In genomic region chr7:45111298-45112223, GRCh38 we compare ENCODE assay signal across 8 cellular contexts. TPM values are rescaled to one million over a fixed set of nuclear protein-coding genes. Genes with fewer than 3 reads are reported as not detected.
DNase-seq lines count a peak whose midpoint lies in the region; ATAC-seq, FAIRE-seq and TF ChIP-seq lines count a peak whose summit lies in the region.

TSS of gene TBRG4 (minus strand) at chr7:45111697. CDS start at chr7:45109237, 2,460 bp downstream.

- H3K9me3 ChIP-seq in trophoblast cell (ENCODE audit: insufficient read depth, low read depth, low read length) (no peaks in the 10 kb centered on the region), transverse colon (no peaks in the 10 kb centered on the region)

- H4K8ac ChIP-seq in trophoblast cell (ENCODE audit: low read depth, low read length) = peak within 1 kb of the TSS; percentile 98

- H3K4me1 ChIP-seq in trophoblast cell (ENCODE audit: control insufficient read depth in 1 of 2, insufficient read depth in 2 of 2, low read length in 2 of 2) (no peaks in the 10 kb centered on the region), transverse colon (peaks cover 10 to 45% (median 36%) of the 10 kb centered on the region in 4 donors)

- H4K91ac ChIP-seq in trophoblast cell (ENCODE audit: low read depth, low read length) = peak within 1 kb of the TSS; percentile 60

- H3K14ac ChIP-seq in trophoblast cell (ENCODE audit: low read length) = peak within 1 kb of the TSS; percentile 90

- in situ Hi-C loops in transverse colon (cut with MboI; ENCODE audit: low pct_ligation_motif_present in 1 of 4, low pct_unique_long_range_greater_than_20kb in 1 of 4, low sequenced_read_pairs in 3 of 4) = loop anchor here in 3 of 4 donors (25.0 kb wide), 1 partner anchor 524 kb away; the partner anchor contains the start of gene TMED4 (in 3 of the 3)

- peak within 1 kb of the TSS; percentile 94 for H2AFZ ChIP-seq in trophoblast cell (ENCODE audit: insufficient read depth, low read length, poor library complexity)

- peak within 1 kb of the TSS; percentile 49 for H2BK5ac ChIP-seq in trophoblast cell (ENCODE audit: low read depth, low read length, poor library complexity)

- H3K36me3 ChIP-seq in trophoblast cell (ENCODE audit: control insufficient read depth in 1 of 2, insufficient read depth in 2 of 2, low read length in 2 of 2) (peaks cover 18 to 23% of the 10 kb centered on the region in 2 experiments), transverse colon (peaks cover 0 to 22% (median 9%) of the 10 kb centered on the region in 4 donors)

- peaks cover 4% of the 10 kb centered on the region for H3K79me1 ChIP-seq in trophoblast cell (ENCODE audit: low read length)

- H3K23ac ChIP-seq in trophoblast cell (ENCODE audit: low read length) = no peak within 1 kb of the TSS

- 0 to 1% (median 1%) methylated on average over 61 to 64 of the region's 64 CpGs for WGBS in adipose tissue, 3 donors
- WGBS in trophoblast cell (ENCODE audit: extremely low coverage, insufficient coverage, insufficient read length) = no CpG with 5 or more reads among the region's 64 CpGs
- WGBS in transverse colon (ENCODE audit: low coverage in 1 of 2), 2 donors = 0 to 1% methylated on average over 16 to 56 of the region's 64 CpGs

- H3K27ac ChIP-seq in adipose tissue (ENCODE audit: low read depth, low read length) (peak within 1 kb of the TSS; percentile 90), trophoblast cell (ENCODE audit: low read depth, low read length) (peak within 1 kb of the TSS; percentile 85), transverse colon (peak within 1 kb of the TSS; percentile 93 to 96 (median 95))

- no peak for TF ChIP-seq EP300 in transverse colon (IDR thresholded peaks at IDR 0.05; ENCODE audit: low read depth)

- peak within 1 kb of the TSS; percentile 75 for H2AK5ac ChIP-seq in trophoblast cell (ENCODE audit: low read length)

- TF ChIP-seq POLR2A in GM12891 (IDR thresholded peaks at IDR 0.05; ENCODE audit: low read depth, low read length) = peak; percentile 97
- TF ChIP-seq POLR2A in transverse colon (IDR thresholded peaks at IDR 0.05) = peak; percentile 98

- H2BK120ac ChIP-seq in trophoblast cell (ENCODE audit: insufficient read depth, low read length, poor library complexity) = peak within 1 kb of the TSS; percentile 58

- intact Hi-C loops in cardiac septum (cut with DNase I) = loop anchor here (1.0 kb wide), 1 partner anchor 112 kb away; no protein-coding TSS in a partner anchor
- intact Hi-C loops in transverse colon (cut with DNase I; ENCODE audit: low total_unique reads) = no loop called here

- peak; percentile 96 for ATAC-seq in HG02840 (IDR thresholded peaks at IDR 0.05; ENCODE audit: low FRiP score, unreplicated experiment)

- peak within 1 kb of the TSS; percentile 98 for H3K9ac ChIP-seq in trophoblast cell (ENCODE audit: low read length)

- peak within 1 kb of the TSS; percentile 67 for H3K4ac ChIP-seq in trophoblast cell (ENCODE audit: low read depth, low read length)

- H4K12ac ChIP-seq in trophoblast cell (ENCODE audit: low read depth, low read length) = peak within 1 kb of the TSS; percentile 95

- H2BK12ac ChIP-seq in trophoblast cell (ENCODE audit: low read length) = no peak within 1 kb of the TSS

- no peaks in the 10 kb centered on the region for H3K27me3 ChIP-seq in trophoblast cell (ENCODE audit: insufficient read depth, low read length)
- no peaks in the 10 kb centered on the region for H3K27me3 ChIP-seq in transverse colon

- H3K4me3 ChIP-seq in trophoblast cell (ENCODE audit: low read depth, low read length) (peak within 1 kb of the TSS; percentile 100), transverse colon (peak within 1 kb of the TSS; percentile 59 to 81 (median 74))

- peak in 4 of 5 experiments; percentile 17 to 21 (median 18) for TF ChIP-seq CTCF in transverse colon (IDR thresholded peaks at IDR 0.05)

- DNase-seq in GM12891 (ENCODE audit: insufficient read length, low spot score) (peak; percentile 92), NCI-H1436 (lab: John Stamatoyannopoulos, UW) (peak; percentile 91), T follicular helper cell (ENCODE audit: low read depth) (peak; percentile 92), cardiac septum (ENCODE audit: low spot score) (peak; percentile 97), trophoblast cell (peak; percentile 94 to 98), transverse colon (peak; percentile 96)

- H3K18ac ChIP-seq in trophoblast cell (ENCODE audit: low read length) = peak within 1 kb of the TSS; percentile 94

- peak; percentile 99 for FAIRE-seq in GM12891 (lab: Jason Lieb, UNC)

- peaks cover 2% of the 10 kb centered on the region for H3K79me2 ChIP-seq in trophoblast cell (ENCODE audit: control insufficient read depth, insufficient read depth, low read length, poor library complexity)

- H3K4me2 ChIP-seq in trophoblast cell (ENCODE audit: low read length) = peak within 1 kb of the TSS; percentile 72

TF ChIP-seq in GM12891, 5 proteins besides CTCF, POLR2A, EP300 and RAD21:
- TF ChIP-seq PAX5 (IDR thresholded peaks at IDR 0.05; ENCODE audit: insufficient read depth, low read length, severe bottlenecking) = no peak
- 0 out of 2 replicates have a peak, but pooled peaks have one; percentile 7 for TF ChIP-seq SPI1 (IDR thresholded peaks at IDR 0.05; ENCODE audit: low read depth, low read length)
- peak; percentile 97 for TF ChIP-seq POLR2AphosphoS5 (IDR thresholded peaks at IDR 0.05; ENCODE audit: low read depth, low read length)
- peak; percentile 92 for TF ChIP-seq POU2F2 (IDR thresholded peaks at IDR 0.05; ENCODE audit: low read depth, low read length)
- peak; percentile 97 for TF ChIP-seq TAF1 (IDR thresholded peaks at IDR 0.05; ENCODE audit: low read depth, low read length)

RNA-seq across cellular contexts. Expression of gene TBRG4, which starts in this region (rescaled TPM):
- 58.5 TPM for polyA plus RNA-seq in GM12891 (2012; ENCODE audit: low read depth, missing spikeins)
- polyA plus RNA-seq in adipose tissue = 10 to 100 TPM; 25.3 to 45.6 (median 27.1) TPM
- total RNA-seq in cardiac septum (61.4 TPM), transverse colon (100 to 1,000 TPM in 3 of 4 donors, 10 to 100 TPM in 1; 83.4 to 140 (median 105) TPM)
- 51.4 and 52.2 TPM in 2 replicates for polyA plus RNA-seq in trophoblast cell (2013)

Comparison
In these comparisons a context has a peak if more than half of its experiments do, and no peak if none do; other contexts are left out.
1. Peak in every context shown above with its lines: DNase-seq, ATAC-seq, H3K4me3 ChIP-seq and H3K27ac ChIP-seq.